Comparison of ENCODE assay signal across 14 cellular contexts in genomic region chrX:106752101-106752678, GRCh38. TPM values are rescaled to one million over a fixed set of nuclear protein-coding genes. Genes with fewer than 3 reads are reported as not detected.
DNase-seq lines count a peak whose midpoint lies in the region; ATAC-seq and TF ChIP-seq lines count a peak whose summit lies in the region.
"Had no signal": no experiment of that assay in that cellular context is flagged by ENCODE, and none has a peak within 500 bp of the region (broad histone marks: within the 10 kb centered on the region; RNA-seq: fewer than 3 reads in every experiment).

No MANE protein-coding gene starts in this region.

- H4K20me1 ChIP-seq in hepatocyte (ENCODE audit: insufficient read depth, poor library complexity, severe bottlenecking) = no peaks in the 10 kb centered on the region

- no peaks in the 10 kb centered on the region for H3K27me3 ChIP-seq in hepatocyte

- H3K4me2 ChIP-seq in hepatocyte = no peak overlapping the region

- H3K27ac Mint-ChIP-seq in chondrocyte (ENCODE audit: unreplicated experiment) (no peak overlapping the region), nephron progenitor cell (no peak overlapping the region)
- H3K27ac Mint-ChIP-seq: activated CD4-positive, alpha-beta T cell treated with anti-CD3 and anti-CD28 coated beads, Interleukin-2, amount 10 ng/mL, durations not matched to agents 7 days and 5 days; activated T-helper 17 cell treated with anti-CD3 and anti-CD28 coated beads, Interleukin-2, amount 50 U/mL, for 72 hours; naive B cell; T-helper 1 cell treated with Interleukin-12 subunit alpha and Interleukin-12 subunit beta and Interleukin-4 antibody, amounts not matched to agents 30 μg/mL and 1 μg/mL, for 36 hours had no signal

- no peaks in the 10 kb centered on the region for H3K36me3 Mint-ChIP-seq in chondrocyte (ENCODE audit: low read depth)
- H3K36me3 Mint-ChIP-seq in nephron progenitor cell (ENCODE audit: low read depth) = no peaks in the 10 kb centered on the region

- H3K36me3 ChIP-seq in hepatocyte (replicated peaks; ENCODE audit: insufficient read depth, low read depth) = no peaks in the 10 kb centered on the region

- ATAC-seq in GM19351 (IDR thresholded peaks at IDR 0.05; ENCODE audit: unreplicated experiment) = no peak
- ATAC-seq: activated T-helper 17 cell treated with anti-CD3 and anti-CD28 coated beads, Interleukin-2, amount 50 U/mL, for 72 hours had no signal

- H3K4me1 Mint-ChIP-seq in chondrocyte (ENCODE audit: low read depth) = no peaks in the 10 kb centered on the region
- no peaks in the 10 kb centered on the region for H3K4me1 Mint-ChIP-seq in nephron progenitor cell
- H3K4me1 Mint-ChIP-seq: activated CD4-positive, alpha-beta T cell treated with anti-CD3 and anti-CD28 coated beads, Interleukin-2, amount 10 ng/mL, durations not matched to agents 7 days and 5 days; activated T-helper 17 cell treated with anti-CD3 and anti-CD28 coated beads, Interleukin-2, amount 50 U/mL, for 72 hours; naive B cell had no signal

- DNase-seq in ELR (ENCODE audit: low read depth) (peak; percentile 23), NB4 (ENCODE audit: low read depth) (peak; percentile 0), chondrocyte (ENCODE audit: low spot score) (no peak), nephron progenitor cell (no peak), dedifferentiated amniotic fluid mesenchymal stem cell (ENCODE audit: extremely low spot score) (no peak), hepatocyte (ENCODE audit: low spot score) (no peak), mesenteric fat pad (ENCODE audit: low spot score) (no peak)
- DNase-seq: activated CD4-positive, alpha-beta T cell treated with anti-CD3 and anti-CD28 coated beads, Interleukin-2, amount 10 ng/mL, durations not matched to agents 7 days and 5 days; COR-L47; naive B cell; NCI-H187 treated with DMSO at 0.1 percent for 48 hours had no signal

- TF ChIP-seq CTCF in NB4 (IDR thresholded peaks at IDR 0.05; ENCODE audit: low read depth, low read length) = no peak
- peak; percentile 51 for TF ChIP-seq CTCF in chondrocyte (IDR thresholded peaks at IDR 0.05)
- peak; percentile 14 for TF ChIP-seq CTCF in nephron progenitor cell (IDR thresholded peaks at IDR 0.05)
- no peak for TF ChIP-seq CTCF in hepatocyte (IDR thresholded peaks at IDR 0.05; ENCODE audit: poor library complexity)

- no peaks in the 10 kb centered on the region for H3K4me1 ChIP-seq in hepatocyte (ENCODE audit: insufficient read depth)

- peaks cover 17% of the 10 kb centered on the region for H3K79me2 ChIP-seq in hepatocyte

- no peak for TF ChIP-seq POLR2A in NB4 (IDR thresholded peaks at IDR 0.05; ENCODE audit: extremely low read depth, insufficient read length)

- H2AFZ ChIP-seq in hepatocyte = no peak overlapping the region

- no peak overlapping the region for H3K27ac ChIP-seq in hepatocyte

- H3K4me3 ChIP-seq in NB4 (ENCODE audit: low read depth, low read length) = no peak overlapping the region
- H3K4me3 ChIP-seq in hepatocyte = no peak overlapping the region

- peaks cover 8% of the 10 kb centered on the region for H3K9me3 ChIP-seq in hepatocyte (ENCODE audit: low read depth)

- peaks cover 4% of the 10 kb centered on the region for H3K27me3 Mint-ChIP-seq in chondrocyte (ENCODE audit: low read depth)
- H3K27me3 Mint-ChIP-seq in nephron progenitor cell (ENCODE audit: low read depth, poor library complexity) = peaks cover 14% of the 10 kb centered on the region
- H3K27me3 Mint-ChIP-seq: activated CD4-positive, alpha-beta T cell treated with anti-CD3 and anti-CD28 coated beads, Interleukin-2, amount 10 ng/mL, durations not matched to agents 7 days and 5 days; naive B cell had no signal

- peaks cover 21% of the 10 kb centered on the region for H3K9me3 Mint-ChIP-seq in chondrocyte (ENCODE audit: low read depth)
- peaks cover 44% of the 10 kb centered on the region for H3K9me3 Mint-ChIP-seq in nephron progenitor cell

- WGBS in hepatocyte (ENCODE audit: low lambda C conversion rate, missing lambda C conversion rate) = 72% methylated on average over 1 of the region's 1 CpG

- H3K4me3 Mint-ChIP-seq in chondrocyte (ENCODE audit: unreplicated experiment) (no peak overlapping the region), nephron progenitor cell (no peak overlapping the region)
- H3K4me3 Mint-ChIP-seq: activated CD4-positive, alpha-beta T cell treated with anti-CD3 and anti-CD28 coated beads, Interleukin-2, amount 10 ng/mL, durations not matched to agents 7 days and 5 days; activated T-helper 17 cell treated with anti-CD3 and anti-CD28 coated beads, Interleukin-2, amount 50 U/mL, for 72 hours; naive B cell; T-helper 1 cell treated with Interleukin-12 subunit alpha and Interleukin-12 subunit beta and Interleukin-4 antibody, amounts not matched to agents 30 μg/mL and 1 μg/mL, for 36 hours had no signal

- H3K9me2 ChIP-seq in hepatocyte (replicated peaks; ENCODE audit: insufficient read depth) = no peaks in the 10 kb centered on the region

RNA-seq across cellular contexts. Expression of gene RNF128, which starts 25.7 kb away (rescaled TPM):
- total RNA-seq in chondrocyte (not detected in 3 replicates), hepatocyte (95.0 and 101 TPM in 2 replicates), mesenteric fat pad (0.55 TPM)
- polyA plus RNA-seq in hepatocyte = 39.2 and 58.0 TPM in 2 replicates
- total RNA-seq: activated CD4-positive, alpha-beta T cell treated with anti-CD3 and anti-CD28 coated beads, Interleukin-2, amount 10 ng/mL, durations not matched to agents 7 days and 5 days; activated T-helper 17 cell treated with anti-CD3 and anti-CD28 coated beads, Interleukin-2, amount 50 U/mL, for 72 hours had no signal

RNA-seq across cellular contexts. Expression of gene TBC1D8B, which starts 50.3 kb away (rescaled TPM):
- total RNA-seq in chondrocyte = 15.7 to 19.8 TPM (median 16.5 TPM) in 3 replicates
- 14.6 and 15.6 TPM in 2 replicates for total RNA-seq in hepatocyte
- 6.4 and 9.8 TPM in 2 replicates for polyA plus RNA-seq in hepatocyte
- total RNA-seq in mesenteric fat pad = 6.5 TPM

Comparison
In these comparisons a context has a peak if more than half of its experiments do, and no peak if none do; other contexts are left out.
1. DNase-seq: peak in ELR (single experiment) and NB4 (single experiment); none in chondrocyte (single experiment), nephron progenitor cell (single experiment), dedifferentiated amniotic fluid mesenchymal stem cell (single experiment), hepatocyte (single experiment) and mesenteric fat pad (single experiment).
2. CTCF ChIP-seq: peak in chondrocyte (single experiment) and nephron progenitor cell (single experiment); none in NB4 (single experiment) and hepatocyte (single experiment).
3. RNA of gene RNF128, which starts 25.7 kb away (total RNA-seq): 95.0 to 101 TPM in hepatocyte; 0.55 TPM in mesenteric fat pad (single experiment) and not detected in chondrocyte; every median in the first group is over 10 times any median in the second.